2 cellular contexts compared by ENCODE assay signal in the genomic region with DNA sequence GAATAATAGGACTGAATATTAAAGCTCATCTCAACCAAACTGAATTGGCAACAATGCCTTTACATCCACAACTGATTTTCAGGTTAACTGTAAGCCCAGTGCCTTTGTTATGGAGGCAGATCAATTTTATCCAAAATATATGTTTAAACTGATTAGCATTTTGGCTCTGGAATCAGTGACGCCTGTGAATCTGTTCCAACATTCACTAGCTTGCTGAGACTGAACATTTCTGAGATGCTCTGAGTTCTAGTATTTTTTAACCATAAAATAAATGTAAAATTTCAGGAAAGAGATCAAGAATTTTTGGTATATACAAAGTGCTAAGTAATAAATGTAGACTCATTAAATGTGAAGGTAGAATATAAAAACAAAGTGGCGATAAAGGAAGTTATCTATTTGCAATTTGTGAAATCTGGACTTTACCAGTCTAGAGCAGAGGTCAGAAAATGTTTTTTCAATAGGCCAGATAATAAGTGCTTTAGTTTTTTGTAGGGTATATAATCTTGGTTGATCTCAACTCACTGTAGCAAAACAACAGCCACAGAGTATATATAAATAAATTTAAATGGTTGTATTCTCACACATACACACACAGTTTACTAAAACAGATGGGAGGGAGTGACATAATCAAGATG.
TF ChIP-seq lines count a peak whose summit lies in the region.

No MANE protein-coding gene starts in this region.

TF ChIP-seq in liver, 16 proteins besides CTCF, POLR2A, EP300 and RAD21 (continued from another document):
- peak in 1 of 2 donors; percentile 38 for TF ChIP-seq GABPA (IDR thresholded peaks at IDR 0.05 in 1 of 2, conservative IDR thresholded peaks at IDR 0.05 in 1 of 2)
- TF ChIP-seq NR2F2 (IDR thresholded peaks at IDR 0.05) = no peak
- peak in 1 of 2 donors; percentile 49 for TF ChIP-seq JUND (IDR thresholded peaks at IDR 0.05)
- peak; percentile 61 for TF ChIP-seq HNF4G (IDR thresholded peaks at IDR 0.05)
- TF ChIP-seq, protein P1, sequence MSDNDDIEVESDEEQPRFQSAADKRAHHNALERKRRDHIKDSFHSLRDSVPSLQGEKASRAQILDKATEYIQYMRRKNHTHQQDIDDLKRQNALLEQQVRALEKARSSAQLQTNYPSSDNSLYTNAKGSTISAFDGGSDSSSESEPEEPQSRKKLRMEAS (IDR thresholded peaks at IDR 0.05) = peak; percentile 27
- TF ChIP-seq FOXA2 (IDR thresholded peaks at IDR 0.05) = no peak
- TF ChIP-seq TAF1 (conservative IDR thresholded peaks at IDR 0.05) = no peak
- TF ChIP-seq, protein P2, sequence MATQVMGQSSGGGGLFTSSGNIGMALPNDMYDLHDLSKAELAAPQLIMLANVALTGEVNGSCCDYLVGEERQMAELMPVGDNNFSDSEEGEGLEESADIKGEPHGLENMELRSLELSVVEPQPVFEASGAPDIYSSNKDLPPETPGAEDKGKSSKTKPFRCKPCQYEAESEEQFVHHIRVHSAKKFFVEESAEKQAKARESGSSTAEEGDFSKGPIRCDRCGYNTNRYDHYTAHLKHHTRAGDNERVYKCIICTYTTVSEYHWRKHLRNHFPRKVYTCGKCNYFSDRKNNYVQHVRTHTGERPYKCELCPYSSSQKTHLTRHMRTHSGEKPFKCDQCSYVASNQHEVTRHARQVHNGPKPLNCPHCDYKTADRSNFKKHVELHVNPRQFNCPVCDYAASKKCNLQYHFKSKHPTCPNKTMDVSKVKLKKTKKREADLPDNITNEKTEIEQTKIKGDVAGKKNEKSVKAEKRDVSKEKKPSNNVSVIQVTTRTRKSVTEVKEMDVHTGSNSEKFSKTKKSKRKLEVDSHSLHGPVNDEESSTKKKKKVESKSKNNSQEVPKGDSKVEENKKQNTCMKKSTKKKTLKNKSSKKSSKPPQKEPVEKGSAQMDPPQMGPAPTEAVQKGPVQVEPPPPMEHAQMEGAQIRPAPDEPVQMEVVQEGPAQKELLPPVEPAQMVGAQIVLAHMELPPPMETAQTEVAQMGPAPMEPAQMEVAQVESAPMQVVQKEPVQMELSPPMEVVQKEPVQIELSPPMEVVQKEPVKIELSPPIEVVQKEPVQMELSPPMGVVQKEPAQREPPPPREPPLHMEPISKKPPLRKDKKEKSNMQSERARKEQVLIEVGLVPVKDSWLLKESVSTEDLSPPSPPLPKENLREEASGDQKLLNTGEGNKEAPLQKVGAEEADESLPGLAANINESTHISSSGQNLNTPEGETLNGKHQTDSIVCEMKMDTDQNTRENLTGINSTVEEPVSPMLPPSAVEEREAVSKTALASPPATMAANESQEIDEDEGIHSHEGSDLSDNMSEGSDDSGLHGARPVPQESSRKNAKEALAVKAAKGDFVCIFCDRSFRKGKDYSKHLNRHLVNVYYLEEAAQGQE (IDR thresholded peaks at IDR 0.05) = peak; percentile 40
- TF ChIP-seq EGR1 (IDR thresholded peaks at IDR 0.05; ENCODE audit: low read depth in 2 of 2) = peak in 1 of 2 donors; percentile 12

TF ChIP-seq in HepG2, 621 proteins besides CTCF, POLR2A, EP300 and RAD21 (continued from another document):
- TF ChIP-seq, protein P3, sequence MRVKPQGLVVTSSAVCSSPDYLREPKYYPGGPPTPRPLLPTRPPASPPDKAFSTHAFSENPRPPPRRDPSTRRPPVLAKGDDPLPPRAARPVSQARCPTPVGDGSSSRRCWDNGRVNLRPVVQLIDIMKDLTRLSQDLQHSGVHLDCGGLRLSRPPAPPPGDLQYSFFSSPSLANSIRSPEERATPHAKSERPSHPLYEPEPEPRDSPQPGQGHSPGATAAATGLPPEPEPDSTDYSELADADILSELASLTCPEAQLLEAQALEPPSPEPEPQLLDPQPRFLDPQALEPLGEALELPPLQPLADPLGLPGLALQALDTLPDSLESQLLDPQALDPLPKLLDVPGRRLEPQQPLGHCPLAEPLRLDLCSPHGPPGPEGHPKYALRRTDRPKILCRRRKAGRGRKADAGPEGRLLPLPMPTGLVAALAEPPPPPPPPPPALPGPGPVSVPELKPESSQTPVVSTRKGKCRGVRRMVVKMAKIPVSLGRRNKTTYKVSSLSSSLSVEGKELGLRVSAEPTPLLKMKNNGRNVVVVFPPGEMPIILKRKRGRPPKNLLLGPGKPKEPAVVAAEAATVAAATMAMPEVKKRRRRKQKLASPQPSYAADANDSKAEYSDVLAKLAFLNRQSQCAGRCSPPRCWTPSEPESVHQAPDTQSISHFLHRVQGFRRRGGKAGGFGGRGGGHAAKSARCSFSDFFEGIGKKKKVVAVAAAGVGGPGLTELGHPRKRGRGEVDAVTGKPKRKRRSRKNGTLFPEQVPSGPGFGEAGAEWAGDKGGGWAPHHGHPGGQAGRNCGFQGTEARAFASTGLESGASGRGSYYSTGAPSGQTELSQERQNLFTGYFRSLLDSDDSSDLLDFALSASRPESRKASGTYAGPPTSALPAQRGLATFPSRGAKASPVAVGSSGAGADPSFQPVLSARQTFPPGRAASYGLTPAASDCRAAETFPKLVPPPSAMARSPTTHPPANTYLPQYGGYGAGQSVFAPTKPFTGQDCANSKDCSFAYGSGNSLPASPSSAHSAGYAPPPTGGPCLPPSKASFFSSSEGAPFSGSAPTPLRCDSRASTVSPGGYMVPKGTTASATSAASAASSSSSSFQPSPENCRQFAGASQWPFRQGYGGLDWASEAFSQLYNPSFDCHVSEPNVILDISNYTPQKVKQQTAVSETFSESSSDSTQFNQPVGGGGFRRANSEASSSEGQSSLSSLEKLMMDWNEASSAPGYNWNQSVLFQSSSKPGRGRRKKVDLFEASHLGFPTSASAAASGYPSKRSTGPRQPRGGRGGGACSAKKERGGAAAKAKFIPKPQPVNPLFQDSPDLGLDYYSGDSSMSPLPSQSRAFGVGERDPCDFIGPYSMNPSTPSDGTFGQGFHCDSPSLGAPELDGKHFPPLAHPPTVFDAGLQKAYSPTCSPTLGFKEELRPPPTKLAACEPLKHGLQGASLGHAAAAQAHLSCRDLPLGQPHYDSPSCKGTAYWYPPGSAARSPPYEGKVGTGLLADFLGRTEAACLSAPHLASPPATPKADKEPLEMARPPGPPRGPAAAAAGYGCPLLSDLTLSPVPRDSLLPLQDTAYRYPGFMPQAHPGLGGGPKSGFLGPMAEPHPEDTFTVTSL (CRISPR knock-in tag; IDR thresholded peaks at IDR 0.05; ENCODE audit: borderline replicate concordance) = no peak
- TF ChIP-seq ZBTB20 (CRISPR knock-in tag; IDR thresholded peaks at IDR 0.05; ENCODE audit: borderline replicate concordance, low read depth) (no peak), CREM (IDR thresholded peaks at IDR 0.05) (no peak), CREM (CRISPR knock-in tag; IDR thresholded peaks at IDR 0.05) (no peak)
- TF ChIP-seq, protein P4, sequence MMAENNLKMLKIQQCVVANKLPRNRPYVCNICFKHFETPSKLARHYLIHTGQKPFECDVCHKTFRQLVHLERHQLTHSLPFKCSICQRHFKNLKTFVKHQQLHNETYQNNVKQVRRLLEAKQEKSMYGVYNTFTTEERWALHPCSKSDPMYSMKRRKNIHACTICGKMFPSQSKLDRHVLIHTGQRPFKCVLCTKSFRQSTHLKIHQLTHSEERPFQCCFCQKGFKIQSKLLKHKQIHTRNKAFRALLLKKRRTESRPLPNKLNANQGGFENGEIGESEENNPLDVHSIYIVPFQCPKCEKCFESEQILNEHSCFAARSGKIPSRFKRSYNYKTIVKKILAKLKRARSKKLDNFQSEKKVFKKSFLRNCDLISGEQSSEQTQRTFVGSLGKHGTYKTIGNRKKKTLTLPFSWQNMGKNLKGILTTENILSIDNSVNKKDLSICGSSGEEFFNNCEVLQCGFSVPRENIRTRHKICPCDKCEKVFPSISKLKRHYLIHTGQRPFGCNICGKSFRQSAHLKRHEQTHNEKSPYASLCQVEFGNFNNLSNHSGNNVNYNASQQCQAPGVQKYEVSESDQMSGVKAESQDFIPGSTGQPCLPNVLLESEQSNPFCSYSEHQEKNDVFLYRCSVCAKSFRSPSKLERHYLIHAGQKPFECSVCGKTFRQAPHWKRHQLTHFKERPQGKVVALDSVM (CRISPR knock-in tag; IDR thresholded peaks at IDR 0.05) = no peak
- TF ChIP-seq, protein P5, sequence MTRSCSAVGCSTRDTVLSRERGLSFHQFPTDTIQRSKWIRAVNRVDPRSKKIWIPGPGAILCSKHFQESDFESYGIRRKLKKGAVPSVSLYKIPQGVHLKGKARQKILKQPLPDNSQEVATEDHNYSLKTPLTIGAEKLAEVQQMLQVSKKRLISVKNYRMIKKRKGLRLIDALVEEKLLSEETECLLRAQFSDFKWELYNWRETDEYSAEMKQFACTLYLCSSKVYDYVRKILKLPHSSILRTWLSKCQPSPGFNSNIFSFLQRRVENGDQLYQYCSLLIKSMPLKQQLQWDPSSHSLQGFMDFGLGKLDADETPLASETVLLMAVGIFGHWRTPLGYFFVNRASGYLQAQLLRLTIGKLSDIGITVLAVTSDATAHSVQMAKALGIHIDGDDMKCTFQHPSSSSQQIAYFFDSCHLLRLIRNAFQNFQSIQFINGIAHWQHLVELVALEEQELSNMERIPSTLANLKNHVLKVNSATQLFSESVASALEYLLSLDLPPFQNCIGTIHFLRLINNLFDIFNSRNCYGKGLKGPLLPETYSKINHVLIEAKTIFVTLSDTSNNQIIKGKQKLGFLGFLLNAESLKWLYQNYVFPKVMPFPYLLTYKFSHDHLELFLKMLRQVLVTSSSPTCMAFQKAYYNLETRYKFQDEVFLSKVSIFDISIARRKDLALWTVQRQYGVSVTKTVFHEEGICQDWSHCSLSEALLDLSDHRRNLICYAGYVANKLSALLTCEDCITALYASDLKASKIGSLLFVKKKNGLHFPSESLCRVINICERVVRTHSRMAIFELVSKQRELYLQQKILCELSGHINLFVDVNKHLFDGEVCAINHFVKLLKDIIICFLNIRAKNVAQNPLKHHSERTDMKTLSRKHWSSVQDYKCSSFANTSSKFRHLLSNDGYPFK (CRISPR knock-in tag; IDR thresholded peaks at IDR 0.05; ENCODE audit: borderline replicate concordance) = no peak
- TF ChIP-seq, protein P6, sequence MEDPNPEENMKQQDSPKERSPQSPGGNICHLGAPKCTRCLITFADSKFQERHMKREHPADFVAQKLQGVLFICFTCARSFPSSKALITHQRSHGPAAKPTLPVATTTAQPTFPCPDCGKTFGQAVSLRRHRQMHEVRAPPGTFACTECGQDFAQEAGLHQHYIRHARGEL (CRISPR knock-in tag; IDR thresholded peaks at IDR 0.05) = no peak
